In the genomic region with DNA sequence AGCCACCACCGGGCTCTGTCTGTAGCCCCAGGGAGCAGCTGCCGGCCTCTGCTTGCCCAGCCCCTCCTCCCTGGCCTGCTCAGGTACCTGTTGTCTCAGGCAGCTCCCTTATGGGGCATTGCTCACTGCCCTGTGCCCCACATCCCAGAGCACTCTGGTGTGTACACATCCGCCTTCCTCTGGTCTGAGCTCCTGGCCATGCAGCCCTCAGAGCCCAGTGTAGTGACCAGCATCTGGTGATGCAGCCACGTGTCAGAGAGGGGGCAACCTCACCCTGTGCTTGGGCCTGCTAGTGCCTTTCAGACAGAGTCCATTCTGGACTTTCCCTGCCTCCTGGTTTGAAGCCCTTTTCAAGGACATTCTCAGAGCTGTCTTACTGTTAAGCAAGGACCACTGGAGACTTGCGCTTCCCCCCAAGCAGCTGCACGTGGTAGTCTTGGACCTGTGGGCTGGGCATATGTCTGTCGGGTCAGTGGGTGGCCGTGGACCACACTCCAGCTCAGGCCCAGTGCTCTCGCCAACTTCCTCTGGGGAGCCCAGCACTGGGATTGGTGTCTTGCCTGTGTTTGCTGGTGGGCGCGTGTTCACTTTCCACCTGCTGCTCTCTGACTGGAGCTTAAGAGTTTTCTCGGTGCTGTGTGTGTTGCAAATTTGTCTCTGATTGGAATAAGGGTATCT, we compare ENCODE assay signal across 8 cellular contexts. TPM values are rescaled to one million over a fixed set of nuclear protein-coding genes. Genes with fewer than 3 reads are reported as not detected.
A peak's percentile ranks its signal among the peaks of the same experiment; 100 is the strongest.
DNase-seq lines count a peak whose midpoint lies in the region; ATAC-seq and TF ChIP-seq lines count a peak whose summit lies in the region.

No MANE protein-coding gene starts in this region.

- CTCF ChIA-PET in WTC11 (lab: Charles Lee) = interaction anchor here (1.1 to 1.9 kb wide), 4 partner anchors 14 to 64 kb away, joined by 3 to 5 read pairs (median 4); no protein-coding TSS in a partner anchor
- CTCF ChIA-PET in naive thymus-derived CD4-positive, alpha-beta T cell (lab: Charles Lee) = interaction anchor here (0.8 to 6.0 kb wide), 6 partner anchors 18 to 115 kb away, joined by 3 to 37 read pairs (median 6); no protein-coding TSS in a partner anchor

- in situ Hi-C loops in G401 (cut with HindIII; ENCODE audit: low sequenced_read_pairs) = no loop called here

- intact Hi-C loops in naive thymus-derived CD4-positive, alpha-beta T cell (cut with micrococcal nuclease) = loop anchor here in 1 of 2 donors (1.0 to 2.0 kb wide), 3 partner anchors 14 to 58 kb away; no protein-coding TSS in a partner anchor

- H3K27me3 ChIP-seq in GM23338 (ENCODE audit: insufficient read depth) = no peaks in the 10 kb centered on the region
- H3K27me3 ChIP-seq in naive thymus-derived CD4-positive, alpha-beta T cell (ENCODE audit: control insufficient read depth in 2 of 2, insufficient read depth in 2 of 2, low read length in 2 of 2) = no peaks in the 10 kb centered on the region
- no peaks in the 10 kb centered on the region for H3K27me3 ChIP-seq in effector memory CD4-positive, alpha-beta T cell (replicated peaks; ENCODE audit: control insufficient read depth, insufficient read depth, low read length, poor library complexity, severe bottlenecking)

- no peaks in the 10 kb centered on the region for H3K9me3 Mint-ChIP-seq in GM23338
- no peaks in the 10 kb centered on the region for H3K9me3 Mint-ChIP-seq in WTC11
- H3K9me3 Mint-ChIP-seq in naive thymus-derived CD4-positive, alpha-beta T cell = no peaks in the 10 kb centered on the region

- peak; percentile 55 for ATAC-seq in GM23338
- ATAC-seq in WTC11 = peak; percentile 31; the same call in 1 of the 2 replicates
- ATAC-seq in naive thymus-derived CD4-positive, alpha-beta T cell = peak; percentile 7

- DNase-seq in G401 (ENCODE audit: low spot score) (peak; percentile 26), GM23338 (ENCODE audit: low spot score) (no peak), WTC11 (ENCODE audit: low spot score) (no peak), SW 1271 (lab: John Stamatoyannopoulos, UW) (no peak), NCI-H2081 treated with DMSO at 0.1 percent for 48 hours (lab: John Stamatoyannopoulos, UW) (no peak), NCI-H526 (lab: John Stamatoyannopoulos, UW) (no peak)
- no peak for DNase-seq in naive thymus-derived CD4-positive, alpha-beta T cell
- DNase-seq in effector memory CD4-positive, alpha-beta T cell = no peak

- peaks cover 6% of the 10 kb centered on the region for H3K27me3 Mint-ChIP-seq in GM23338 (ENCODE audit: insufficient read depth, low read depth, poor library complexity)
- H3K27me3 Mint-ChIP-seq in WTC11 (ENCODE audit: low read depth) = no peaks in the 10 kb centered on the region
- H3K27me3 Mint-ChIP-seq in naive thymus-derived CD4-positive, alpha-beta T cell = no peaks in the 10 kb centered on the region

- H3K27ac Mint-ChIP-seq in GM23338 = peak overlapping the region; percentile 20; the same call in 1 of the 2 replicates
- H3K27ac Mint-ChIP-seq in WTC11 = no peak overlapping the region; the same call in 1 of the 2 replicates
- H3K27ac Mint-ChIP-seq in naive thymus-derived CD4-positive, alpha-beta T cell = peak overlapping the region; percentile 84 to 98 (median 93)

- H3F3A ChIP-seq in GM23338 (replicated peaks; ENCODE audit: low read depth) = no peaks in the 10 kb centered on the region

- H3K9me2 ChIP-seq in GM23338 (ENCODE audit: insufficient read depth) = no peaks in the 10 kb centered on the region

- no peaks in the 10 kb centered on the region for H3K4me1 ChIP-seq in GM23338 (ENCODE audit: insufficient read depth)
- peaks cover 54 to 63% of the 10 kb centered on the region in 2 donors for H3K4me1 ChIP-seq in naive thymus-derived CD4-positive, alpha-beta T cell (ENCODE audit: control insufficient read depth in 2 of 2, insufficient read depth in 2 of 2, low read length in 2 of 2)
- H3K4me1 ChIP-seq in effector memory CD4-positive, alpha-beta T cell (ENCODE audit: control insufficient read depth, insufficient read depth, low read length, poor library complexity, severe bottlenecking) = peaks cover 14% of the 10 kb centered on the region

- H3K4me1 Mint-ChIP-seq in GM23338 = peaks cover 33% of the 10 kb centered on the region
- H3K4me1 Mint-ChIP-seq in WTC11 = peaks cover 34% of the 10 kb centered on the region
- peaks cover 50 to 95% (median 85%) of the 10 kb centered on the region in 7 donors for H3K4me1 Mint-ChIP-seq in naive thymus-derived CD4-positive, alpha-beta T cell

- H3K4me3 Mint-ChIP-seq in GM23338 (no peak overlapping the region), WTC11 (no peak overlapping the region)
- peak overlapping the region; percentile 58 to 89 (median 74) for H3K4me3 Mint-ChIP-seq in naive thymus-derived CD4-positive, alpha-beta T cell

- H2AFZ ChIP-seq in GM23338 = no peak overlapping the region

- H3K9me3 ChIP-seq in naive thymus-derived CD4-positive, alpha-beta T cell (ENCODE audit: control insufficient read depth in 2 of 3, low read length in 3 of 3) = no peaks in the 10 kb centered on the region
- no peaks in the 10 kb centered on the region for H3K9me3 ChIP-seq in effector memory CD4-positive, alpha-beta T cell (ENCODE audit: control insufficient read depth, low read length)

- H3K79me2 ChIP-seq in GM23338 (replicated peaks; ENCODE audit: insufficient read depth) = peaks cover 62% of the 10 kb centered on the region

- TF ChIP-seq CTCF in GM23338 (conservative IDR thresholded peaks at IDR 0.05; ENCODE audit: low read depth in 2 of 2) = no peak
- TF ChIP-seq CTCF in WTC11 (IDR thresholded peaks at IDR 0.05) = no peak

- POLR2A ChIA-PET in WTC11 (lab: Charles Lee) = no interaction called here
- POLR2A ChIA-PET in naive thymus-derived CD4-positive, alpha-beta T cell (lab: Charles Lee) = interaction anchor here (0.6 to 1.6 kb wide), 5 partner anchors 9 to 117 kb away, joined by 3 to 5 read pairs (median 3); no protein-coding TSS in a partner anchor

- no peak overlapping the region for H3K4me2 ChIP-seq in GM23338

- H3K4me3 ChIP-seq in GM23338 = no peak overlapping the region
- no peak overlapping the region for H3K4me3 ChIP-seq in naive thymus-derived CD4-positive, alpha-beta T cell (ENCODE audit: low read length)
- H3K4me3 ChIP-seq in effector memory CD4-positive, alpha-beta T cell (ENCODE audit: insufficient read depth, low read depth, low read length, poor library complexity, severe bottlenecking) = no peak overlapping the region

- H3K27ac ChIP-seq in GM23338 (ENCODE audit: low read depth) = no peak overlapping the region
- peak overlapping the region; percentile 56 for H3K27ac ChIP-seq in naive thymus-derived CD4-positive, alpha-beta T cell (ENCODE audit: low read depth, low read length)
- H3K27ac ChIP-seq in effector memory CD4-positive, alpha-beta T cell (ENCODE audit: insufficient read depth, low read length, poor library complexity, severe bottlenecking) = no peak overlapping the region

- H4K20me1 ChIP-seq in GM23338 (replicated peaks; ENCODE audit: insufficient read depth) = peaks cover 17% of the 10 kb centered on the region

- no peaks in the 10 kb centered on the region for H3K36me3 ChIP-seq in GM23338 (ENCODE audit: insufficient read depth)
- H3K36me3 ChIP-seq in naive thymus-derived CD4-positive, alpha-beta T cell (ENCODE audit: control insufficient read depth in 2 of 3, insufficient read depth in 3 of 3, low read length in 3 of 3) = peaks cover 0 to 16% (median 2%) of the 10 kb centered on the region in 3 experiments
- peaks cover 4% of the 10 kb centered on the region for H3K36me3 ChIP-seq in effector memory CD4-positive, alpha-beta T cell (ENCODE audit: control insufficient read depth, insufficient read depth, low read length)

- H3K36me3 Mint-ChIP-seq in GM23338 (ENCODE audit: low read depth) = peaks cover under 1% of the 10 kb centered on the region; the same call in 2 of the 3 replicates
- peaks cover under 1% of the 10 kb centered on the region; the same call in 1 of the 2 replicates for H3K36me3 Mint-ChIP-seq in WTC11
- peaks cover 1 to 22% (median 7%) of the 10 kb centered on the region in 5 donors for H3K36me3 Mint-ChIP-seq in naive thymus-derived CD4-positive, alpha-beta T cell

TF ChIP-seq in GM23338, 12 proteins besides CTCF, POLR2A, EP300 and RAD21 (continues in another document):
- TF ChIP-seq STAT1 (IDR thresholded peaks at IDR 0.05; ENCODE audit: unreplicated experiment) (no peak), JUNB (IDR thresholded peaks at IDR 0.05; ENCODE audit: unreplicated experiment) (no peak)

TF ChIP-seq in WTC11, 78 proteins besides CTCF, POLR2A, EP300 and RAD21 (continues in another document):
- TF ChIP-seq ZSCAN18 (CRISPR knock-in tag; IDR thresholded peaks at IDR 0.05) (no peak), ZBTB43 (CRISPR knock-in tag; IDR thresholded peaks at IDR 0.05) (no peak), RELA (CRISPR knock-in tag; IDR thresholded peaks at IDR 0.05; ENCODE audit: borderline replicate concordance) (no peak), GRHL2 (CRISPR knock-in tag; IDR thresholded peaks at IDR 0.05; ENCODE audit: insufficient replicate concordance, severe bottlenecking) (no peak), ZNF219 (CRISPR knock-in tag; IDR thresholded peaks at IDR 0.05; ENCODE audit: borderline replicate concordance) (no peak)

RNA-seq across cellular contexts. Expression of gene DGKD, which starts 30.7 kb away (rescaled TPM):
- 15.6 and 20.4 TPM in 2 replicates for total RNA-seq in G401 (2014; rRNA removed; shearing (Covaris generic))
- total RNA-seq in GM23338 (2014; rRNA removed; shearing (Covaris generic)) = 20.5 and 23.4 TPM in 2 replicates
- 10.6 and 11.1 TPM in 2 replicates for polyA plus RNA-seq in GM23338 (2016; fragmentation: Nextera tagmentation; extraction: Ambion mirVana)
- total RNA-seq in WTC11 (2021) = 30.6 to 41.4 TPM (median 31.9 TPM) in 3 replicates
- total RNA-seq in naive thymus-derived CD4-positive, alpha-beta T cell = 100 to 1,000 TPM in 4 of 5 experiments, 10 to 100 TPM in 1; 61.6 to 252 (median 213) TPM
- polyA plus RNA-seq in naive thymus-derived CD4-positive, alpha-beta T cell = 10 to 100 TPM; 25.8 to 41.0 TPM

Comparison
In these comparisons a context has a peak if more than half of its experiments do, and no peak if none do; other contexts are left out.
1. H3K4me3 Mint-ChIP-seq: peak in naive thymus-derived CD4-positive, alpha-beta T cell (10 of 10); none in GM23338 (single experiment) and WTC11 (single experiment).
2. Peak in every context shown above with its lines, with median percentiles within 50 percentile points of each other: ATAC-seq.